1 cellular context compared by ENCODE assay signal in the genomic region with DNA sequence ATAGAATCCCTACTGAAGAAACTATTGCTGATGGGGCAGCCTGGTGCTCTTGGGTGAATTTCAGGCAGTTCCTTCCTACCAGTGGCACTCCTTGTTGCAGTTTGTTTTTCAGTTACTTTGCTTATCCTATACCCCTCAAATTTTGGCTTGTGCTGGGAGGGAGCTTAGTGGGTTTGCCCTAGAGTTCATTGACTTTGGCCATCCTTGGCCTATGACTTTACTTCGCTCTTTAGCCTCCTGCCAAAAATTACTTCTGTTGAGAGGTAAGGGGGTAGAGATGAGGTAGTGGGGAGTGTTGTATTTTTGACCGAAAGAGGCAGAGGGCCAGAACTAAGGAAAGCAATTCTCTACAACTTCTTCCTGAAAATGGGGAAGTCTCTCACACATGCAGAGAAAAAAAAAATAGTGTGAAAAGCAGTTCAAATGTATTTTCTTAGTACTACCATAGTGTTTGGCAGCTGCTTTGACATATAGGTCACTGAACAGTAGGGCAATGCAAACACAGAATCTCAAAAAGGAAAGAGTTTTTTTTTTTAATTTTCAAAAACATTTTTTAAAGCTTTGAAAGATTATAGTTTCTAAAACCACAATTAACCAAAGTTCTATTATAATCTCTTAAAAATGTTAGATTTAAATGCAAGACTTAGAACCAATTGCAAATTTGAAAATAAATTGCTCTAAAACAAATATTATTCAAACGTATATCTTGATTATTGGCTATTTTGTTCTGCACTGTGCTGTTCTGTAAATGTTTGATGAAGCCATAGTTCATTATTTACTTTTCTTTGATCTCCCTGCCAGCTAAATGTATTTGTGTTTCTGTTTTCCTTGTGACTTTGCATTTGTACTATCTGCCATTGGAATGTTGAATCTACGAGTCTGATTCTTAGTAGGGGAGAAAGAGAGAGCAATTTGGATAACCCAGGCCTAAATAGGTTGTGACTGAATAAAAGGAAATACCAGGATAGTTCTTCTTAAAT.
TF ChIP-seq lines count a peak whose summit lies in the region.

No MANE protein-coding gene starts in this region.

TF ChIP-seq in IMR-90, 13 proteins besides CTCF, POLR2A, EP300 and RAD21 (continued from another document):
- TF ChIP-seq, protein P1, sequence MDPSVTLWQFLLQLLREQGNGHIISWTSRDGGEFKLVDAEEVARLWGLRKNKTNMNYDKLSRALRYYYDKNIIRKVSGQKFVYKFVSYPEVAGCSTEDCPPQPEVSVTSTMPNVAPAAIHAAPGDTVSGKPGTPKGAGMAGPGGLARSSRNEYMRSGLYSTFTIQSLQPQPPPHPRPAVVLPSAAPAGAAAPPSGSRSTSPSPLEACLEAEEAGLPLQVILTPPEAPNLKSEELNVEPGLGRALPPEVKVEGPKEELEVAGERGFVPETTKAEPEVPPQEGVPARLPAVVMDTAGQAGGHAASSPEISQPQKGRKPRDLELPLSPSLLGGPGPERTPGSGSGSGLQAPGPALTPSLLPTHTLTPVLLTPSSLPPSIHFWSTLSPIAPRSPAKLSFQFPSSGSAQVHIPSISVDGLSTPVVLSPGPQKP (IDR thresholded peaks at IDR 0.05; ENCODE audit: borderline replicate concordance, low read depth, low read length), result no peak
- TF ChIP-seq RCOR1 (IDR thresholded peaks at IDR 0.05; ENCODE audit: insufficient replicate concordance, low read length) (no peak), FOS (IDR thresholded peaks at IDR 0.05; ENCODE audit: low read depth, low read length) (no peak), NFE2L2 (IDR thresholded peaks at IDR 0.05; ENCODE audit: low read depth, low read length) (no peak), RFX5 (IDR thresholded peaks at IDR 0.05; ENCODE audit: low read depth, low read length) (no peak), CHD1 (IDR thresholded peaks at IDR 0.05; ENCODE audit: low read depth, low read length) (no peak)
- TF ChIP-seq, protein P2, sequence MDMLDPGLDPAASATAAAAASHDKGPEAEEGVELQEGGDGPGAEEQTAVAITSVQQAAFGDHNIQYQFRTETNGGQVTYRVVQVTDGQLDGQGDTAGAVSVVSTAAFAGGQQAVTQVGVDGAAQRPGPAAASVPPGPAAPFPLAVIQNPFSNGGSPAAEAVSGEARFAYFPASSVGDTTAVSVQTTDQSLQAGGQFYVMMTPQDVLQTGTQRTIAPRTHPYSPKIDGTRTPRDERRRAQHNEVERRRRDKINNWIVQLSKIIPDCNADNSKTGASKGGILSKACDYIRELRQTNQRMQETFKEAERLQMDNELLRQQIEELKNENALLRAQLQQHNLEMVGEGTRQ (IDR thresholded peaks at IDR 0.05; ENCODE audit: low read depth, low read length), result no peak
